11 cellular contexts compared by ENCODE assay signal in genomic region chr2:164142755-164143154, GRCh38.
"Had no signal": no experiment of that assay in that cellular context is flagged by ENCODE, and none has a peak within 500 bp of the region (broad histone marks: within the 10 kb centered on the region; RNA-seq: fewer than 3 reads in every experiment).

No MANE protein-coding gene starts in this region.

- H3K4me3 ChIP-seq: GM23248, GM23338, HAP-1 had no signal

- DNase-seq: GM23248, GOT3, H7, H9, HCEC 1CT, HFFc6 had no signal

- H3K4me3 Mint-ChIP-seq: GM23338, H9, HFFc6 had no signal

- H3K27ac Mint-ChIP-seq: GM23338, H9, HFFc6 had no signal

- FAIRE-seq: H1, H54 had no signal

- H3K4me1 Mint-ChIP-seq: GM23338, H9 had no signal

- H3K9me3 ChIP-seq: HAP-1 had no signal

- H3K27ac ChIP-seq: GM23248 had no signal

- H3K9me3 Mint-ChIP-seq: GM23338, H9 had no signal

- H3K4me1 ChIP-seq: HAP-1 had no signal

- H3K36me3 ChIP-seq: HAP-1 had no signal

- ATAC-seq: GM23338, HCT116 had no signal

- H3K4me2 ChIP-seq: GM23338 had no signal
